In genomic region chr10:43627942-43628341, GRCh38 we compare ENCODE assay signal across 1 cellular context.
TF ChIP-seq lines count a peak whose summit lies in the region.

No MANE protein-coding gene starts in this region.

TF ChIP-seq in K562, 482 proteins besides CTCF, POLR2A, EP300 and RAD21 (continued from another document and continues in another):
- TF ChIP-seq DMBX1 (CRISPR knock-in tag; IDR thresholded peaks at IDR 0.05; ENCODE audit: borderline replicate concordance) (no peak), BACH1 (tag; IDR thresholded peaks at IDR 0.05) (peak; percentile 47; the same call in 1 of the 2 replicates), ESRRA (IDR thresholded peaks at IDR 0.05; ENCODE audit: borderline replicate concordance, low read depth) (no peak), ZNF512 (tag; IDR thresholded peaks at IDR 0.05) (no peak), ZNF146 (CRISPR knock-in tag; IDR thresholded peaks at IDR 0.05; ENCODE audit: unreplicated experiment) (no peak), ZBTB40 (IDR thresholded peaks at IDR 0.05) (0 out of 2 replicates have a peak, but pooled peaks have one; percentile 33), ZBTB40 (CRISPR knock-in tag; IDR thresholded peaks at IDR 0.05) (no peak), FOXO4 (CRISPR knock-in tag; IDR thresholded peaks at IDR 0.05) (no peak), ZNF586 (CRISPR knock-in tag; conservative IDR thresholded peaks at IDR 0.05) (no peak), SETDB1 (IDR thresholded peaks at IDR 0.05; ENCODE audit: low read length) (no peak), MIER1 (IDR thresholded peaks at IDR 0.05; ENCODE audit: low read depth) (no peak), MAX (CRISPR knock-in tag; IDR thresholded peaks at IDR 0.05) (no peak), PCBP1 (IDR thresholded peaks at IDR 0.05; ENCODE audit: low read depth, low read length, poor library complexity, severe bottlenecking) (no peak), WHSC1 (IDR thresholded peaks at IDR 0.05; ENCODE audit: low read length) (no peak), EHMT2 (IDR thresholded peaks at IDR 0.05) (peak; percentile 82), KHSRP (IDR thresholded peaks at IDR 0.05) (no peak), ZSCAN32 (CRISPR knock-in tag; IDR thresholded peaks at IDR 0.05) (no peak), DACH1 (IDR thresholded peaks at IDR 0.05; ENCODE audit: partially characterized antibody) (no peak), FOXJ3 (CRISPR knock-in tag; IDR thresholded peaks at IDR 0.05) (no peak), TCF3 (CRISPR knock-in tag; IDR thresholded peaks at IDR 0.05) (peak; percentile 52), ZNF12 (CRISPR knock-in tag; IDR thresholded peaks at IDR 0.05) (no peak), NEUROD1 (IDR thresholded peaks at IDR 0.05; ENCODE audit: borderline replicate concordance, low read depth, low read length, partially characterized antibody) (no peak), CBX1 (IDR thresholded peaks at IDR 0.05; ENCODE audit: low read depth) (no peak), TAL1 (IDR thresholded peaks at IDR 0.05) (peak; percentile 50), ZNF785 (CRISPR knock-in tag; IDR thresholded peaks at IDR 0.05) (no peak), ETV6 (IDR thresholded peaks at IDR 0.05; ENCODE audit: borderline replicate concordance in 1 of 2, low read depth in 2 of 2, low read length in 1 of 2) (peak; percentile 56 to 63; a peak in 2 of 4 replicates), ETV6 (CRISPR knock-in tag; IDR thresholded peaks at IDR 0.05; ENCODE audit: borderline replicate concordance) (no peak), MEIS2 (IDR thresholded peaks at IDR 0.05; ENCODE audit: partially characterized antibody) (peak; percentile 81), HDAC2 (IDR thresholded peaks at IDR 0.05) (peak; percentile 48; the same call in 1 of the 2 replicates), ZBTB8A (IDR thresholded peaks at IDR 0.05; ENCODE audit: partially characterized antibody) (no peak), HEY1 (CRISPR knock-in tag; IDR thresholded peaks at IDR 0.05; ENCODE audit: borderline replicate concordance) (no peak), PHTF2 (CRISPR knock-in tag; IDR thresholded peaks at IDR 0.05) (no peak), ZC3H11A (IDR thresholded peaks at IDR 0.05; ENCODE audit: low read depth, low read length) (no peak), ZNF3 (CRISPR knock-in tag; IDR thresholded peaks at IDR 0.05) (no peak), L3MBTL2 (IDR thresholded peaks at IDR 0.05) (0 out of 2 replicates have a peak, but pooled peaks have one; percentile 19), DPF2 (IDR thresholded peaks at IDR 0.05) (peak; percentile 57; the same call in 1 of the 2 replicates), JUND (IDR thresholded peaks at IDR 0.05; ENCODE audit: borderline replicate concordance, low read depth, low read length) (peak; percentile 80), JUND (tag; IDR thresholded peaks at IDR 0.05; ENCODE audit: borderline replicate concordance, low read depth, low read length) (peak; percentile 71; the same call in 2 of the 3 replicates), HMG20B (CRISPR knock-in tag; IDR thresholded peaks at IDR 0.05) (no peak), ATF7 (IDR thresholded peaks at IDR 0.05) (0 out of 2 replicates have a peak, but pooled peaks have one; percentile 19), ZBTB9 (CRISPR knock-in tag; IDR thresholded peaks at IDR 0.05) (no peak), CBFA2T2 (conservative IDR thresholded peaks at IDR 0.05) (peak; percentile 53), NFRKB (IDR thresholded peaks at IDR 0.05; ENCODE audit: low read depth) (no peak), MEF2D (tag; conservative IDR thresholded peaks at IDR 0.05; ENCODE audit: low read depth) (no peak), TFAM (CRISPR knock-in tag; conservative IDR thresholded peaks at IDR 0.05) (no peak), FOSL1 (tag; conservative IDR thresholded peaks at IDR 0.05) (peak; percentile 45; the same call in 1 of the 2 replicates), HLTF (IDR thresholded peaks at IDR 0.05) (no peak), CREB1 (IDR thresholded peaks at IDR 0.05) (no peak), CREB1 (CRISPR knock-in tag; IDR thresholded peaks at IDR 0.05) (no peak), THRB (CRISPR knock-in tag; conservative IDR thresholded peaks at IDR 0.05) (no peak), GTF2E2 (tag; IDR thresholded peaks at IDR 0.05) (no peak), KLF10 (CRISPR knock-in tag; IDR thresholded peaks at IDR 0.05) (no peak), C11orf30 (IDR thresholded peaks at IDR 0.05; ENCODE audit: low read depth) (peak; percentile 94), BRF1 (IDR thresholded peaks at IDR 0.05; ENCODE audit: borderline replicate concordance, extremely low read depth, insufficient read length) (no peak), NFE2L1 (tag; IDR thresholded peaks at IDR 0.05; ENCODE audit: borderline replicate concordance, low read depth) (peak; percentile 90), ZNF282 (CRISPR knock-in tag; IDR thresholded peaks at IDR 0.05) (no peak), ZNF77 (CRISPR knock-in tag; IDR thresholded peaks at IDR 0.05) (no peak), NFXL1 (CRISPR knock-in tag; IDR thresholded peaks at IDR 0.05) (no peak), RNF219 (CRISPR knock-in tag; IDR thresholded peaks at IDR 0.05) (no peak), HDAC1 (IDR thresholded peaks at IDR 0.05) (no peak; a peak in 1 of 4 replicates), ZEB2 (IDR thresholded peaks at IDR 0.05) (0 out of 2 replicates have a peak, but pooled peaks have one; percentile 71), MAFK (IDR thresholded peaks at IDR 0.05; ENCODE audit: low read length) (peak; percentile 84; the same call in 1 of the 2 replicates), ZNF274 (IDR thresholded peaks at IDR 0.05; ENCODE audit: borderline replicate concordance, low read depth, low read length) (no peak)
